In the genomic region with DNA sequence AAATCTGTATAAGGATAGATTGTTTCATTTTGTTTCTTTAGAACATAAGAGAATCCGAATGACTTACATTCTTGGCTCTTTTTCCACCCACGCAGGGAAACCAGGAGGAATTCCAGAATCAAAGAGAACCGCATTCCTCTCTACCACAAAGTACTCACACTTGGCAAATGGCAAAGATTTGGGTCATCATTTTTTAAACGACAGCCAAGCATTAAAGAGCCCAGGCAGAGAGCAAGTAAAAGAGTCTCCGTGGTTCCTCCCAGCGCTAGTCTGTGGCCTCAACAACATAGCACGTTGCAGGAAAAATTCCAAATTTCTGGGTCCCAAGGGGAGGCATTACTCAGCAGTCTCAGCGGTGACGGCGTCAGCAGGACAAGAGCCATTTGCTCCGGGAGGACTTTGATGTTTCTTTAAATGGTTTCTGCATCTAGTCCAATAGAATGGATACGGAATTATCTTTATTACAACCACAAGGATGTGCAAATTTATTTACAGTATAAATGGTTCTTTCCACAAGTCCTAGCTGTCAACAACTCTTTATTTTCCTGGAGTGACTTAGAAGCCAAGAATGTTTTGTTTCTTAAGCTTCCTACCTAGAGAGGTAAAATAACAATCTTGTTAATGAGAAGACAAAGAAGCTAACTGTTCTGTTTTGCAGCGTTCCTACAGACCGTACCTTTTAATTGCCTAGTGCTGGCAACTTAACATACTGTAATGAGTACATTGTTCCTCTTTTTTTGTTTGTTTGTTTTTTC, we compare ENCODE assay signal across 9 cellular contexts.
DNase-seq lines count a peak whose midpoint lies in the region; ATAC-seq, FAIRE-seq and TF ChIP-seq lines count a peak whose summit lies in the region.
"Had no signal": no experiment of that assay in that cellular context is flagged by ENCODE, and none has a peak within 500 bp of the region (broad histone marks: within the 10 kb centered on the region; RNA-seq: fewer than 3 reads in every experiment).

No MANE protein-coding gene starts in this region.

- peak overlapping the region; percentile 35 to 81 (median 66) for H3K27ac Mint-ChIP-seq in brain
- H3K27ac Mint-ChIP-seq in CD8-positive, alpha-beta memory T cell = no peak overlapping the region
- H3K27ac Mint-ChIP-seq in activated CD4-positive, alpha-beta memory T cell treated with anti-CD3 and anti-CD28 coated beads, Interleukin-2, amount 10 ng/mL, durations not matched to agents 7 days and 5 days = no peak overlapping the region
- H3K27ac Mint-ChIP-seq: B cell had no signal

- CTCF ChIA-PET in CD8-positive, alpha-beta memory T cell (lab: Charles Lee) = no interaction called here
- CTCF ChIA-PET in activated CD4-positive, alpha-beta memory T cell treated with anti-CD3 and anti-CD28 coated beads, Interleukin-2, amount 10 ng/mL, durations not matched to agents 7 days and 5 days (lab: Charles Lee) = interaction anchor here (1.5 kb wide), 1 partner anchor 13 kb away, joined by 4 read pairs; no protein-coding TSS in a partner anchor

- H3K9me3 ChIP-seq in small intestine (ENCODE audit: control insufficient read depth, low read depth) = no peaks in the 10 kb centered on the region
- no peaks in the 10 kb centered on the region for H3K9me3 ChIP-seq in CD8-positive, alpha-beta memory T cell (ENCODE audit: low read length)

- H3K4me3 Mint-ChIP-seq in brain = peak overlapping the region; percentile 73 to 87 (median 77)
- H3K4me3 Mint-ChIP-seq in CD8-positive, alpha-beta memory T cell = no peak overlapping the region
- no peak overlapping the region for H3K4me3 Mint-ChIP-seq in activated CD4-positive, alpha-beta memory T cell treated with anti-CD3 and anti-CD28 coated beads, Interleukin-2, amount 10 ng/mL, durations not matched to agents 7 days and 5 days
- H3K4me3 Mint-ChIP-seq: B cell had no signal

- no peaks in the 10 kb centered on the region for H3K4me1 ChIP-seq in small intestine (ENCODE audit: control insufficient read depth in 2 of 2, insufficient read depth in 1 of 2, low read depth in 1 of 2, low read length in 1 of 2)
- no peaks in the 10 kb centered on the region for H3K4me1 ChIP-seq in CD8-positive, alpha-beta memory T cell (ENCODE audit: insufficient read depth, low read length)

- H3K4me3 ChIP-seq in small intestine (ENCODE audit: low read depth in 1 of 2, low read length in 2 of 2) = no peak overlapping the region
- H3K4me3 ChIP-seq in CD8-positive, alpha-beta memory T cell (ENCODE audit: low read length) = no peak overlapping the region

- FAIRE-seq in small intestine (lab: Jason Lieb, UNC) = no peak

- H3K36me3 ChIP-seq in small intestine (ENCODE audit: control insufficient read depth in 2 of 2, insufficient read depth in 2 of 2, low read length in 2 of 2) = no peaks in the 10 kb centered on the region
- H3K36me3 ChIP-seq in CD8-positive, alpha-beta memory T cell (ENCODE audit: insufficient read depth, low read length) = no peaks in the 10 kb centered on the region

- DNase-seq in DMS53 (lab: John Stamatoyannopoulos, UW) (peak; percentile 41), DMS53 treated with DMSO at 0.1 percent for 48 hours (lab: John Stamatoyannopoulos, UW; ENCODE audit: unreplicated experiment) (no peak), iPS-NIHi11 (ENCODE audit: low spot score) (peak; percentile 60), small intestine (peak; percentile 2)
- no peak for DNase-seq in CD8-positive, alpha-beta memory T cell
- DNase-seq in activated CD4-positive, alpha-beta memory T cell treated with anti-CD3 and anti-CD28 coated beads, Interleukin-2, amount 10 ng/mL, durations not matched to agents 7 days and 5 days = no peak

- H3K36me3 Mint-ChIP-seq in brain = no peaks in the 10 kb centered on the region
- H3K36me3 Mint-ChIP-seq in CD8-positive, alpha-beta memory T cell = no peaks in the 10 kb centered on the region
- H3K36me3 Mint-ChIP-seq in activated CD4-positive, alpha-beta memory T cell treated with anti-CD3 and anti-CD28 coated beads, Interleukin-2, amount 10 ng/mL, durations not matched to agents 7 days and 5 days (ENCODE audit: low read depth) = no peaks in the 10 kb centered on the region

- H3K4me1 Mint-ChIP-seq in brain = peaks cover 32% of the 10 kb centered on the region
- H3K4me1 Mint-ChIP-seq in CD8-positive, alpha-beta memory T cell = peaks cover 0 to 9% (median 7%) of the 10 kb centered on the region in 3 donors
- H3K4me1 Mint-ChIP-seq in activated CD4-positive, alpha-beta memory T cell treated with anti-CD3 and anti-CD28 coated beads, Interleukin-2, amount 10 ng/mL, durations not matched to agents 7 days and 5 days = no peaks in the 10 kb centered on the region
- H3K4me1 Mint-ChIP-seq: B cell had no signal

- peaks cover 2% of the 10 kb centered on the region for H3K27me3 Mint-ChIP-seq in brain
- peaks cover 1 to 38% of the 10 kb centered on the region in 2 donors for H3K27me3 Mint-ChIP-seq in CD8-positive, alpha-beta memory T cell
- peaks cover 18% of the 10 kb centered on the region for H3K27me3 Mint-ChIP-seq in activated CD4-positive, alpha-beta memory T cell treated with anti-CD3 and anti-CD28 coated beads, Interleukin-2, amount 10 ng/mL, durations not matched to agents 7 days and 5 days

- TF ChIP-seq CTCF in brain (conservative IDR thresholded peaks at IDR 0.05) = no peak

- POLR2A ChIA-PET in CD8-positive, alpha-beta memory T cell (lab: Charles Lee) = no interaction called here
- POLR2A ChIA-PET in activated CD4-positive, alpha-beta memory T cell treated with anti-CD3 and anti-CD28 coated beads, Interleukin-2, amount 10 ng/mL, durations not matched to agents 7 days and 5 days (lab: Charles Lee) = no interaction called here

- H3K27me3 ChIP-seq in small intestine (ENCODE audit: control insufficient read depth in 2 of 2, insufficient read depth in 2 of 2, low read length in 2 of 2) = peaks cover 0 to 2% of the 10 kb centered on the region in 2 donors
- H3K27me3 ChIP-seq in CD8-positive, alpha-beta memory T cell (ENCODE audit: insufficient read depth, low read length, poor library complexity, severe bottlenecking) = no peaks in the 10 kb centered on the region

- peak overlapping the region in 1 of 2 donors; percentile 38 for H3K27ac ChIP-seq in small intestine (ENCODE audit: low read depth in 1 of 2, low read length in 1 of 2)
- no peak overlapping the region for H3K27ac ChIP-seq in CD8-positive, alpha-beta memory T cell (ENCODE audit: low read depth, low read length)

- no peak for ATAC-seq in HG03469 (IDR thresholded peaks at IDR 0.05; ENCODE audit: unreplicated experiment)

- WGBS in small intestine, 3 donors = 4 to 6% (median 5%) methylated on average over 14 of the region's 14 CpGs

- H3K9me3 Mint-ChIP-seq in brain = peaks cover 0 to 2% (median under 1%) of the 10 kb centered on the region in 5 experiments
- H3K9me3 Mint-ChIP-seq in CD8-positive, alpha-beta memory T cell = no peaks in the 10 kb centered on the region
- H3K9me3 Mint-ChIP-seq in activated CD4-positive, alpha-beta memory T cell treated with anti-CD3 and anti-CD28 coated beads, Interleukin-2, amount 10 ng/mL, durations not matched to agents 7 days and 5 days = no peaks in the 10 kb centered on the region

Comparison
In these comparisons a context has a peak if more than half of its experiments do, and no peak if none do; other contexts are left out.
1. DNase-seq: peak in DMS53 (single experiment), iPS-NIHi11 (single experiment) and small intestine (single experiment); none in DMS53 treated with DMSO at 0.1 percent for 48 hours (single experiment), CD8-positive, alpha-beta memory T cell (0 of 5) and activated CD4-positive, alpha-beta memory T cell treated with anti-CD3 and anti-CD28 coated beads, Interleukin-2, amount 10 ng/mL, durations not matched to agents 7 days and 5 days (single experiment).
2. H3K27ac Mint-ChIP-seq: peak in brain (5 of 5); none in CD8-positive, alpha-beta memory T cell (0 of 8) and activated CD4-positive, alpha-beta memory T cell treated with anti-CD3 and anti-CD28 coated beads, Interleukin-2, amount 10 ng/mL, durations not matched to agents 7 days and 5 days (single experiment).
3. H3K4me3 Mint-ChIP-seq: peak in brain (5 of 5); none in CD8-positive, alpha-beta memory T cell (0 of 7) and activated CD4-positive, alpha-beta memory T cell treated with anti-CD3 and anti-CD28 coated beads, Interleukin-2, amount 10 ng/mL, durations not matched to agents 7 days and 5 days (single experiment).